In genomic region chr22:24270556-24271405, GRCh38 we compare ENCODE assay signal across 8 cellular contexts. TPM values are rescaled to one million over a fixed set of nuclear protein-coding genes. Genes with fewer than 3 reads are reported as not detected.
DNase-seq lines count a peak whose midpoint lies in the region; ATAC-seq, FAIRE-seq and TF ChIP-seq lines count a peak whose summit lies in the region.

A gene with protein sequence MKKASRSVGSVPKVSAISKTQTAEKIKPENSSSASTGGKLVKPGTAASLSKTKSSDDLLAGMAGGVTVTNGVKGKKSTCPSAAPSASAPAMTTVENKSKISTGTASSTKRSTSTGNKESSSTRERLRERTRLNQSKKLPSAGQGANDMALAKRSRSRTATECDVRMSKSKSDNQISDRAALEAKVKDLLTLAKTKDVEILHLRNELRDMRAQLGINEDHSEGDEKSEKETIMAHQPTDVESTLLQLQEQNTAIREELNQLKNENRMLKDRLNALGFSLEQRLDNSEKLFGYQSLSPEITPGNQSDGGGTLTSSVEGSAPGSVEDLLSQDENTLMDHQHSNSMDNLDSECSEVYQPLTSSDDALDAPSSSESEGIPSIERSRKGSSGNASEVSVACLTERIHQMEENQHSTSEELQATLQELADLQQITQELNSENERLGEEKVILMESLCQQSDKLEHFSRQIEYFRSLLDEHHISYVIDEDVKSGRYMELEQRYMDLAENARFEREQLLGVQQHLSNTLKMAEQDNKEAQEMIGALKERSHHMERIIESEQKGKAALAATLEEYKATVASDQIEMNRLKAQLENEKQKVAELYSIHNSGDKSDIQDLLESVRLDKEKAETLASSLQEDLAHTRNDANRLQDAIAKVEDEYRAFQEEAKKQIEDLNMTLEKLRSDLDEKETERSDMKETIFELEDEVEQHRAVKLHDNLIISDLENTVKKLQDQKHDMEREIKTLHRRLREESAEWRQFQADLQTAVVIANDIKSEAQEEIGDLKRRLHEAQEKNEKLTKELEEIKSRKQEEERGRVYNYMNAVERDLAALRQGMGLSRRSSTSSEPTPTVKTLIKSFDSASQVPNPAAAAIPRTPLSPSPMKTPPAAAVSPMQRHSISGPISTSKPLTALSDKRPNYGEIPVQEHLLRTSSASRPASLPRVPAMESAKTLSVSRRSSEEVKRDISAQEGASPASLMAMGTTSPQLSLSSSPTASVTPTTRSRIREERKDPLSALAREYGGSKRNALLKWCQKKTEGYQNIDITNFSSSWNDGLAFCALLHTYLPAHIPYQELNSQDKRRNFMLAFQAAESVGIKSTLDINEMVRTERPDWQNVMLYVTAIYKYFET (plus strand): TSS chr22:24270831. CDS start chr22:24302232, 31,401 bp downstream.

- peak within 1 kb of the TSS; percentile 94 for H3K9ac ChIP-seq in KMS-11

- FAIRE-seq in RCC 7860 (lab: Jason Lieb, UNC), result no peak

- H3K4me3 ChIP-seq in KMS-11 (IDR thresholded peaks at IDR 0.05; ENCODE audit: insufficient read depth, low read depth, low read length) (no peak within 1 kb of the TSS), esophagus squamous epithelium (peak within 1 kb of the TSS; percentile 77 to 88 (median 82))

- DNase-seq in DMS79 treated with DMSO at 0.1 percent for 48 hours (lab: John Stamatoyannopoulos, UW) (peak; percentile 50), RCC 7860 (ENCODE audit: low spot score) (peak; percentile 80), esophagus squamous epithelium (lab: John Stamatoyannopoulos, UW) (peak; percentile 59), naive B cell (peak; percentile 93)
- peak; percentile 93 to 96 for DNase-seq in activated T-cell treated with anti-CD3 and anti-CD28 coated beads, Interleukin-2, amount 50 U/mL, for 72 hours
- DNase-seq in stimulated activated effector memory CD8-positive, alpha-beta T cell treated with anti-CD3 and anti-CD28 coated beads, Interleukin-12 subunit alpha, Interleukin-12 subunit beta, amount 100 ng/mL, for 72 hours (ENCODE audit: low spot score in 2 of 2), result peak; percentile 96 to 97

- H3K9me3 Mint-ChIP-seq in activated T-cell treated with anti-CD3 and anti-CD28 coated beads, Interleukin-2, amount 50 U/mL, for 72 hours, result no peaks in the 10 kb centered on the region
- no peaks in the 10 kb centered on the region for H3K9me3 Mint-ChIP-seq in naive B cell
- no peaks in the 10 kb centered on the region for H3K9me3 Mint-ChIP-seq in stimulated activated effector memory CD8-positive, alpha-beta T cell treated with anti-CD3 and anti-CD28 coated beads, Interleukin-12 subunit alpha, Interleukin-12 subunit beta, amount 100 ng/mL, for 72 hours

- peak within 1 kb of the TSS; percentile 53 for H3K4me2 ChIP-seq in KMS-11

- intact Hi-C loops in esophagus squamous epithelium (cut with DNase I), result no loop called here

- no peaks in the 10 kb centered on the region for H4K20me1 ChIP-seq in KMS-11 (ENCODE audit: insufficient read depth)

- ATAC-seq in GM21786 (IDR thresholded peaks at IDR 0.05; ENCODE audit: unreplicated experiment) (peak; percentile 82), naive B cell (ENCODE audit: low read depth in 2 of 2) (peak; percentile 87 to 88)
- ATAC-seq in activated T-cell treated with anti-CD3 and anti-CD28 coated beads, Interleukin-2, amount 50 U/mL, for 72 hours (replicated peaks in 1 of 2), result peak; percentile 92 to 94
- ATAC-seq in stimulated activated effector memory CD8-positive, alpha-beta T cell treated with anti-CD3 and anti-CD28 coated beads, Interleukin-12 subunit alpha, Interleukin-12 subunit beta, amount 100 ng/mL, for 72 hours, result peak; percentile 94

- peaks cover 42% of the 10 kb centered on the region for H3K79me2 ChIP-seq in KMS-11 (ENCODE audit: insufficient read depth, low read depth)

- H3K4me1 Mint-ChIP-seq in activated T-cell treated with anti-CD3 and anti-CD28 coated beads, Interleukin-2, amount 50 U/mL, for 72 hours (ENCODE audit: low read depth), result peaks cover 41% of the 10 kb centered on the region
- H3K4me1 Mint-ChIP-seq in naive B cell, result peaks cover 21 to 53% (median 34%) of the 10 kb centered on the region in 3 donors
- peaks cover 34% of the 10 kb centered on the region for H3K4me1 Mint-ChIP-seq in stimulated activated effector memory CD8-positive, alpha-beta T cell treated with anti-CD3 and anti-CD28 coated beads, Interleukin-12 subunit alpha, Interleukin-12 subunit beta, amount 100 ng/mL, for 72 hours

- TF ChIP-seq CTCF in KMS-11 (conservative IDR thresholded peaks at IDR 0.05; ENCODE audit: low read depth, low read length) (no peak), esophagus squamous epithelium (IDR thresholded peaks at IDR 0.05) (peak in 4 of 6 experiments; percentile 31 to 36 (median 32))

- H3K27me3 ChIP-seq in KMS-11 (ENCODE audit: insufficient read depth, low read depth), result no peaks in the 10 kb centered on the region
- H3K27me3 ChIP-seq in esophagus squamous epithelium, result no peaks in the 10 kb centered on the region

- no peaks in the 10 kb centered on the region for H3K27me3 Mint-ChIP-seq in activated T-cell treated with anti-CD3 and anti-CD28 coated beads, Interleukin-2, amount 50 U/mL, for 72 hours (ENCODE audit: low read depth)
- H3K27me3 Mint-ChIP-seq in naive B cell, result no peaks in the 10 kb centered on the region

- H3K4me1 ChIP-seq in KMS-11 (ENCODE audit: low read depth, poor library complexity, severe bottlenecking) (peaks cover 38% of the 10 kb centered on the region), esophagus squamous epithelium (peaks cover 20 to 54% (median 25%) of the 10 kb centered on the region in 3 donors)

- peak within 1 kb of the TSS; percentile 94 for H3K27ac Mint-ChIP-seq in activated T-cell treated with anti-CD3 and anti-CD28 coated beads, Interleukin-2, amount 50 U/mL, for 72 hours
- peak within 1 kb of the TSS in 5 of 6 donors; percentile 69 to 90 (median 78) for H3K27ac Mint-ChIP-seq in naive B cell
- peak within 1 kb of the TSS; percentile 87 for H3K27ac Mint-ChIP-seq in stimulated activated effector memory CD8-positive, alpha-beta T cell treated with anti-CD3 and anti-CD28 coated beads, Interleukin-12 subunit alpha, Interleukin-12 subunit beta, amount 100 ng/mL, for 72 hours

- H2AFZ ChIP-seq in KMS-11 (ENCODE audit: low read depth), result peak within 1 kb of the TSS; percentile 93

- no peaks in the 10 kb centered on the region for H3K9me3 ChIP-seq in esophagus squamous epithelium

- peak in 3 of 4 donors; percentile 82 to 97 (median 89) for TF ChIP-seq POLR2A in esophagus squamous epithelium (IDR thresholded peaks at IDR 0.05)

- H3K36me3 Mint-ChIP-seq in activated T-cell treated with anti-CD3 and anti-CD28 coated beads, Interleukin-2, amount 50 U/mL, for 72 hours (ENCODE audit: insufficient read depth in 2 of 2), result peaks cover 0 to under 1% of the 10 kb centered on the region in 2 donors
- H3K36me3 Mint-ChIP-seq in naive B cell, result no peaks in the 10 kb centered on the region
- H3K36me3 Mint-ChIP-seq in stimulated activated effector memory CD8-positive, alpha-beta T cell treated with anti-CD3 and anti-CD28 coated beads, Interleukin-12 subunit alpha, Interleukin-12 subunit beta, amount 100 ng/mL, for 72 hours, result peaks cover 18% of the 10 kb centered on the region

- H3K36me3 ChIP-seq in KMS-11 (ENCODE audit: insufficient read depth), result no peaks in the 10 kb centered on the region
- H3K36me3 ChIP-seq in esophagus squamous epithelium, result no peaks in the 10 kb centered on the region

- peak within 1 kb of the TSS; percentile 82 for H3K27ac ChIP-seq in KMS-11
- H3K27ac ChIP-seq in esophagus squamous epithelium, result peak within 1 kb of the TSS; percentile 94 to 98 (median 95)

- peak within 1 kb of the TSS; percentile 88 to 93 for H3K4me3 Mint-ChIP-seq in activated T-cell treated with anti-CD3 and anti-CD28 coated beads, Interleukin-2, amount 50 U/mL, for 72 hours
- peak within 1 kb of the TSS; percentile 85 to 94 (median 90) for H3K4me3 Mint-ChIP-seq in naive B cell
- peak within 1 kb of the TSS; percentile 79 for H3K4me3 Mint-ChIP-seq in stimulated activated effector memory CD8-positive, alpha-beta T cell treated with anti-CD3 and anti-CD28 coated beads, Interleukin-12 subunit alpha, Interleukin-12 subunit beta, amount 100 ng/mL, for 72 hours

- 0% methylated on average over 19 of the region's 90 CpGs; no CpG with 5 or more reads in 1 of the 2 donors for WGBS in esophagus squamous epithelium, 2 donors

RNA-seq across cellular contexts. Expression of the gene that starts here (rescaled TPM):
- 10 to 100 TPM; 59.4 to 61.8 TPM for total RNA-seq in activated T-cell treated with anti-CD3 and anti-CD28 coated beads, Interleukin-2, amount 50 U/mL, for 72 hours
- total RNA-seq in esophagus squamous epithelium, result 10 to 100 TPM; 21.4 to 31.9 (median 27.7) TPM
- polyA plus RNA-seq in naive B cell (ENCODE audit: low read depth in 6 of 6), result 10 to 100 TPM in 3 of 6 donors, 1 to 10 TPM in 3; 1.7 to 29.4 (median 9.7) TPM
